Comparison of ENCODE assay signal across 14 cellular contexts in genomic region chr5:142491260-142491659, GRCh38.
A peak's percentile ranks its signal among the peaks of the same experiment; 100 is the strongest.
DNase-seq lines count a peak whose midpoint lies in the region; ATAC-seq, FAIRE-seq and TF ChIP-seq lines count a peak whose summit lies in the region.
"Had no signal": no experiment of that assay in that cellular context is flagged by ENCODE, and none has a peak within 500 bp of the region (broad histone marks: within the 10 kb centered on the region; RNA-seq: fewer than 3 reads in every experiment).

No MANE protein-coding gene starts in this region.

- H3K27me3 Mint-ChIP-seq in activated CD4-positive, alpha-beta memory T cell treated with anti-CD3 and anti-CD28 coated beads for 36 hours, result no peaks in the 10 kb centered on the region
- H3K27me3 Mint-ChIP-seq in activated CD8-positive, alpha-beta memory T cell treated with anti-CD3 and anti-CD28 coated beads, Interleukin-2, amount 10 ng/mL, durations not matched to agents 7 days and 5 days, result peaks cover 5% of the 10 kb centered on the region
- H3K27me3 Mint-ChIP-seq: activated T-helper 17 cell treated with anti-CD3 and anti-CD28 coated beads, Interleukin-2, amount 50 U/mL, for 72 hours had no signal

- POLR2A ChIA-PET in activated CD4-positive, alpha-beta memory T cell treated with anti-CD3 and anti-CD28 coated beads for 36 hours (lab: Charles Lee), result no interaction called here

- no peak for TF ChIP-seq CTCF in pancreas (IDR thresholded peaks at IDR 0.05)

- CTCF ChIA-PET in activated CD4-positive, alpha-beta memory T cell treated with anti-CD3 and anti-CD28 coated beads for 36 hours (lab: Charles Lee), result no interaction called here
- CTCF ChIA-PET in activated CD8-positive, alpha-beta memory T cell treated with anti-CD3 and anti-CD28 coated beads, Interleukin-2, amount 10 ng/mL, durations not matched to agents 7 days and 5 days (lab: Charles Lee), result no interaction called here

- H3K4me3 Mint-ChIP-seq in activated CD4-positive, alpha-beta memory T cell treated with anti-CD3 and anti-CD28 coated beads for 36 hours, result no peak overlapping the region
- no peak overlapping the region for H3K4me3 Mint-ChIP-seq in activated CD8-positive, alpha-beta memory T cell treated with anti-CD3 and anti-CD28 coated beads, Interleukin-2, amount 10 ng/mL, durations not matched to agents 7 days and 5 days
- H3K4me3 Mint-ChIP-seq: activated T-helper 17 cell treated with anti-CD3 and anti-CD28 coated beads, Interleukin-2, amount 50 U/mL, for 72 hours; IgD-negative memory B cell; stimulated activated naive CD8-positive, alpha-beta T cell treated with anti-CD3 and anti-CD28 coated beads, Interleukin-15, Interleukin-2, amounts not matched to agents 100 ng/mL and 50 ng/mL, for 24 hours had no signal

- H3K27ac ChIP-seq in HUES48 (ENCODE audit: low read depth, low read length) (peak overlapping the region; percentile 84), caudate nucleus (ENCODE audit: low read depth, low read length) (peak overlapping the region; percentile 84), layer of hippocampus (ENCODE audit: low read depth, low read length) (peak overlapping the region; percentile 71), rectal smooth muscle tissue (ENCODE audit: low read depth, low read length) (peak overlapping the region; percentile 38), pancreas (peak overlapping the region in 1 of 4 donors; percentile 17)

- DNase-seq in caudate nucleus (lab: John Stamatoyannopoulos, UW), result peak in 30 of 61 donors; percentile 3 to 52 (median 16)
- DNase-seq in activated CD4-positive, alpha-beta memory T cell treated with anti-CD3 and anti-CD28 coated beads for 36 hours, result no peak
- no peak for DNase-seq in pancreas
- DNase-seq in cerebellar nuclear complex (lab: John Stamatoyannopoulos, UW), result no peak
- DNase-seq in activated CD8-positive, alpha-beta memory T cell treated with anti-CD3 and anti-CD28 coated beads, Interleukin-2, amount 10 ng/mL, durations not matched to agents 7 days and 5 days, result no peak
- DNase-seq: activated CD4-positive, alpha-beta T cell treated with anti-CD3 and anti-CD28 coated beads for 4 hours; NCI-H146; stimulated activated CD4-positive, alpha-beta T cell treated with anti-CD3 and anti-CD28 coated beads, Interleukin-4, amount 100 ng/mL, for 1 hour had no signal

- WGBS in pancreas, 2 donors, result 77 to 79% methylated on average over 8 of the region's 8 CpGs

- peaks cover 3% of the 10 kb centered on the region for H3K9me3 Mint-ChIP-seq in activated CD4-positive, alpha-beta memory T cell treated with anti-CD3 and anti-CD28 coated beads for 36 hours
- no peaks in the 10 kb centered on the region for H3K9me3 Mint-ChIP-seq in activated CD8-positive, alpha-beta memory T cell treated with anti-CD3 and anti-CD28 coated beads, Interleukin-2, amount 10 ng/mL, durations not matched to agents 7 days and 5 days (ENCODE audit: low read depth)
- H3K9me3 Mint-ChIP-seq: activated T-helper 17 cell treated with anti-CD3 and anti-CD28 coated beads, Interleukin-2, amount 50 U/mL, for 72 hours; stimulated activated naive CD8-positive, alpha-beta T cell treated with anti-CD3 and anti-CD28 coated beads, Interleukin-15, Interleukin-2, amounts not matched to agents 100 ng/mL and 50 ng/mL, for 24 hours had no signal

- H3K4me3 ChIP-seq in HUES48 (ENCODE audit: low read depth, low read length), result no peak overlapping the region
- H3K4me3 ChIP-seq in rectal smooth muscle tissue (ENCODE audit: low read length), result no peak overlapping the region
- no peak overlapping the region for H3K4me3 ChIP-seq in pancreas

- H3K36me3 ChIP-seq in HUES48 (ENCODE audit: control insufficient read depth, insufficient read depth, low read length) (no peaks in the 10 kb centered on the region), rectal smooth muscle tissue (ENCODE audit: control insufficient read depth, insufficient read depth, low read length) (no peaks in the 10 kb centered on the region), pancreas (no peaks in the 10 kb centered on the region)

- H3K27ac Mint-ChIP-seq in activated CD4-positive, alpha-beta memory T cell treated with anti-CD3 and anti-CD28 coated beads for 36 hours, result no peak overlapping the region
- H3K27ac Mint-ChIP-seq in activated CD8-positive, alpha-beta memory T cell treated with anti-CD3 and anti-CD28 coated beads, Interleukin-2, amount 10 ng/mL, durations not matched to agents 7 days and 5 days, result no peak overlapping the region
- H3K27ac Mint-ChIP-seq: activated T-helper 17 cell treated with anti-CD3 and anti-CD28 coated beads, Interleukin-2, amount 50 U/mL, for 72 hours; IgD-negative memory B cell; stimulated activated naive CD8-positive, alpha-beta T cell treated with anti-CD3 and anti-CD28 coated beads, Interleukin-15, Interleukin-2, amounts not matched to agents 100 ng/mL and 50 ng/mL, for 24 hours had no signal

- H3K4me1 ChIP-seq in HUES48 (ENCODE audit: control insufficient read depth, insufficient read depth, low read length), result peaks cover 12% of the 10 kb centered on the region; the same call in 1 of the 2 replicates
- H3K4me1 ChIP-seq in rectal smooth muscle tissue (ENCODE audit: control insufficient read depth, insufficient read depth, low read length), result peaks cover 6% of the 10 kb centered on the region
- H3K4me1 ChIP-seq in pancreas, result no peaks in the 10 kb centered on the region

- intact Hi-C loops in activated CD4-positive, alpha-beta memory T cell treated with anti-CD3 and anti-CD28 coated beads for 36 hours (cut with micrococcal nuclease), result no loop called here
- intact Hi-C loops in pancreas (cut with DNase I), result no loop called here

- no peak for ATAC-seq in pancreas
- no peak for ATAC-seq in activated CD8-positive, alpha-beta memory T cell treated with anti-CD3 and anti-CD28 coated beads, Interleukin-2, amount 10 ng/mL, durations not matched to agents 7 days and 5 days
- ATAC-seq: activated T-helper 17 cell treated with anti-CD3 and anti-CD28 coated beads, Interleukin-2, amount 50 U/mL, for 72 hours had no signal

- H3K27me3 ChIP-seq in HUES48 (ENCODE audit: control insufficient read depth, insufficient read depth, low read length) (no peaks in the 10 kb centered on the region), layer of hippocampus (ENCODE audit: control insufficient read depth, insufficient read depth, low read length) (no peaks in the 10 kb centered on the region), rectal smooth muscle tissue (ENCODE audit: control insufficient read depth, insufficient read depth, low read length) (no peaks in the 10 kb centered on the region), pancreas (no peaks in the 10 kb centered on the region)

- H3K4me1 Mint-ChIP-seq in activated CD4-positive, alpha-beta memory T cell treated with anti-CD3 and anti-CD28 coated beads for 36 hours (ENCODE audit: low read depth), result peaks cover 3% of the 10 kb centered on the region
- H3K4me1 Mint-ChIP-seq in activated CD8-positive, alpha-beta memory T cell treated with anti-CD3 and anti-CD28 coated beads, Interleukin-2, amount 10 ng/mL, durations not matched to agents 7 days and 5 days, result peaks cover 2% of the 10 kb centered on the region
- H3K4me1 Mint-ChIP-seq: activated T-helper 17 cell treated with anti-CD3 and anti-CD28 coated beads, Interleukin-2, amount 50 U/mL, for 72 hours; IgD-negative memory B cell had no signal

- no peaks in the 10 kb centered on the region for H3K9me3 ChIP-seq in HUES48 (ENCODE audit: control insufficient read depth, insufficient read depth, low read length)
- H3K9me3 ChIP-seq in pancreas, result no peaks in the 10 kb centered on the region

- peaks cover 3% of the 10 kb centered on the region for H3K36me3 Mint-ChIP-seq in activated CD4-positive, alpha-beta memory T cell treated with anti-CD3 and anti-CD28 coated beads for 36 hours
- no peaks in the 10 kb centered on the region for H3K36me3 Mint-ChIP-seq in activated CD8-positive, alpha-beta memory T cell treated with anti-CD3 and anti-CD28 coated beads, Interleukin-2, amount 10 ng/mL, durations not matched to agents 7 days and 5 days

- no peak for FAIRE-seq in pancreas (lab: Jason Lieb, UNC)

- H3K9ac ChIP-seq in HUES48 (ENCODE audit: low read depth, low read length), result no peak overlapping the region
- no peak overlapping the region for H3K9ac ChIP-seq in rectal smooth muscle tissue (ENCODE audit: low read length)
